7 cellular contexts compared by ENCODE assay signal in the genomic region with DNA sequence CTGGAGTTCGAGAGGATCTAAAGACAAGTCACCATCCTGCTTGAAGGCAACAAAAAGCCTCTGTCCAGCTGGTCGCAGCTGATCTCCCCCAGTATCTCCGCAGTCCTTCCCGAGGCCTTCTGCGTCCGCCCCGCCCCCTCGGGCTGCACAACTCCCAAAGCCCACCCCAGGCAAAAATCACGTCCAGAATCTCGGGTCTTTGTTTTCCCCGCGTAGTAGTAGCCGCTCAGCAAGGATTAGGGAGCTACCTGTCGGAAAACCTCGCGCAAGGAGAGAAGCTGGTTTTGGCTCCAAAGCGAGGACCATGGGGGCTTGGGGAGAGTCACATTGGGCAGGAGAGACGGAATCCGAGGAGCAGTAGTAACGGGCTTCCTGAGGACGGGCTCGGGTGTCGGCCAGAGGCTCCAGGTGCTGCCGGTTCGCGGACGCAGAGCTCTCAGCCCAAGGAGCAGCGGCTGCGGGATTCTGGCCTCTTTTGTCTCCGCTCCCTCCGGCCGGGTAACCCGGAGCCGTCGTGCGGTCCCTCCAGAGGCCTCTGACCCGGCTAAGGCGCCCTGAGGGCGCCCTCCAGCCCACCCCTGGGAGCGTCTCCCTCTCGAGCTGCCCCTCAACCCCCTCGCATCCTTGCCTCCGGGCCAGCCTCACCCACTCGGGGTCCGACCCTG. TPM values are rescaled to one million over a fixed set of nuclear protein-coding genes. Genes with fewer than 3 reads are reported as not detected.
A peak's percentile ranks its signal among the peaks of the same experiment; 100 is the strongest.
DNase-seq lines count a peak whose midpoint lies in the region; ATAC-seq and TF ChIP-seq lines count a peak whose summit lies in the region.

No MANE protein-coding gene starts in this region.

- ATAC-seq in GM21447 (IDR thresholded peaks at IDR 0.05; ENCODE audit: unreplicated experiment) = peak; percentile 35

- peak overlapping the region; percentile 72 for H3K4me2 ChIP-seq in KMS-11

- no peaks in the 10 kb centered on the region for H4K20me1 ChIP-seq in KMS-11 (ENCODE audit: insufficient read depth)

- no peaks in the 10 kb centered on the region for H3K9me3 ChIP-seq in iPS-18a (ENCODE audit: control insufficient read depth, low read depth, low read length)
- no peaks in the 10 kb centered on the region for H3K9me3 ChIP-seq in skeletal muscle tissue (ENCODE audit: control insufficient read depth in 3 of 3, low read length in 3 of 3)

- no peak for TF ChIP-seq CTCF in KMS-11 (conservative IDR thresholded peaks at IDR 0.05; ENCODE audit: low read depth, low read length)

- H2AFZ ChIP-seq in KMS-11 (ENCODE audit: low read depth) = peak overlapping the region; percentile 93

- H3K79me2 ChIP-seq in KMS-11 (ENCODE audit: insufficient read depth, low read depth) = peaks cover 17% of the 10 kb centered on the region; the same call in 1 of the 2 replicates

- peak overlapping the region; percentile 42 for H3K4me3 ChIP-seq in KMS-11 (IDR thresholded peaks at IDR 0.05; ENCODE audit: insufficient read depth, low read depth, low read length)
- H3K4me3 ChIP-seq in iPS-18a (ENCODE audit: low read length) = peak overlapping the region; percentile 96
- H3K4me3 ChIP-seq in skeletal muscle tissue (ENCODE audit: low read length in 3 of 3) = peak overlapping the region; percentile 91 to 97 (median 95)

- peak; percentile 48 for DNase-seq in ELR (ENCODE audit: low read depth)
- DNase-seq in astrocyte of the hippocampus (ENCODE audit: low read depth, low spot score) = peak; percentile 48
- no peak for DNase-seq in germinal center (ENCODE audit: low spot score)

- peak overlapping the region; percentile 89 for H3K9ac ChIP-seq in KMS-11
- H3K9ac ChIP-seq in iPS-18a (ENCODE audit: low read length) = peak overlapping the region; percentile 85
- peak overlapping the region; percentile 92 for H3K9ac ChIP-seq in skeletal muscle tissue (ENCODE audit: low read depth in 1 of 3, low read length in 3 of 3)

- H3K27ac ChIP-seq in KMS-11 = peak overlapping the region; percentile 47
- H3K27ac ChIP-seq in iPS-18a (ENCODE audit: low read length) = no peak overlapping the region
- peak overlapping the region; percentile 48 for H3K27ac ChIP-seq in skeletal muscle tissue (ENCODE audit: low read depth, low read length)

- H3K27me3 ChIP-seq in KMS-11 (ENCODE audit: insufficient read depth, low read depth) (no peaks in the 10 kb centered on the region), iPS-18a (ENCODE audit: control insufficient read depth, insufficient read depth, low read length) (no peaks in the 10 kb centered on the region), skeletal muscle tissue (ENCODE audit: control insufficient read depth in 3 of 3, insufficient read depth in 3 of 3, low read length in 3 of 3) (no peaks in the 10 kb centered on the region)

- H3K4me1 ChIP-seq in KMS-11 (ENCODE audit: low read depth, poor library complexity, severe bottlenecking) (peaks cover 14% of the 10 kb centered on the region), iPS-18a (ENCODE audit: control insufficient read depth, low read depth, low read length) (peaks cover 16% of the 10 kb centered on the region), skeletal muscle tissue (ENCODE audit: control insufficient read depth in 3 of 3, insufficient read depth in 3 of 3, low read length in 3 of 3) (peaks cover 22 to 28% (median 25%) of the 10 kb centered on the region in 3 donors)

- H3K36me3 ChIP-seq in KMS-11 (ENCODE audit: insufficient read depth) (peaks cover 9% of the 10 kb centered on the region; the same call in 1 of the 2 replicates), iPS-18a (ENCODE audit: control insufficient read depth, low read depth, low read length) (peaks cover 33% of the 10 kb centered on the region), skeletal muscle tissue (ENCODE audit: control insufficient read depth in 3 of 3, insufficient read depth in 3 of 3, low read length in 3 of 3) (peaks cover 11 to 21% (median 19%) of the 10 kb centered on the region in 3 donors)

RNA-seq across cellular contexts. Expression of a gene that starts 0.4 kb away (rescaled TPM):
- 28.7 TPM for total RNA-seq in skeletal muscle tissue

RNA-seq across cellular contexts. Expression of a gene that starts 0.5 kb away (rescaled TPM):
- total RNA-seq in skeletal muscle tissue = 11.5 TPM

RNA-seq across cellular contexts. Expression of a gene that starts 40.1 kb away (rescaled TPM):
- 5.7 TPM for total RNA-seq in skeletal muscle tissue

Comparison
In these comparisons a context has a peak if more than half of its experiments do, and no peak if none do; other contexts are left out.
1. H3K4me3 ChIP-seq: peak in every context shown above with its lines; median percentile 96 in iPS-18a; 95 in skeletal muscle tissue; 42 in KMS-11.